Comparison of ENCODE assay signal across 11 cellular contexts in the genomic region with DNA sequence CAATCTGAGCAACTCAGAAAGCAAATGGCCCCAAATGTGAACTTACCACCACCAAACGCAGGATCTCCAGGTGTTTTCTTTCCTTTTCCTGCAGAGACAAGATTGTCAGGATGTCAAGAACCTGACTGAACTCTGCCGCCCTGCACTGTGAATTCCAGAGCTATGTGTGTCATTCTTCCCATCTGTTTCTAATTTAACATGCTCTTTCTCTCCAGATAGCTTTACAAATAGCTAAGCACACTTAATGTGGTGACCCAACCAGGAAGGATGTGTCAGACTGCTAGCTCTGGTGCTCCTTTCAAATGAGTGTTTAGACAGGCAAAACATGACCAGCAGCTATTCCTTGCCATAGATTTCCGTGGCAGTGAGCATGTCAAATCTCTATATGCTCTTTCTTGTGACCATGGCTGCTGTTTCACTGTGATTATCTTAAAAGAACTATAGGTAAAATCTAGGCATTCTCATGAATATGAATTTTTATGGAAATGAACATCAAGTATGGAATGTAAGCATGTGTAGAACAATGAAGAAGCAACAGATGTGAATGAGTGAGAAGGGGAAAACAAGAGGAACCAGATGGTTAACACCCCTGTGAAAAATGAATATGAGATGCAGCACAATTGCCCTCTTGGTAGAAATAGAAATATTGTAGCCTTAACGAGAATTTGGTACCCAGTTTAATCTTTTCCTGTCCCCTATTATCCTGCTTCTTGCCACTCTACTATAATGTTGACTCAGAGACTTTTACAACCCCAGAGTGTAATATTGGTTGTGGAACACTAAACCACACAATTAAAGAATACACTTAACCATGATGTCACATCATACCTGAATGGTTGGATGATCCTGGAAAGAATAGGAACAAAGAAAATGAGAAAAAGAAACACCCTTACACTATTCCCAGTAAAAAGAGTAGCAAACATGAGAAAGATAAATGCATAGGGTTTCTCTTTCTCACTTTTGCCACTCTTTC.
DNase-seq lines count a peak whose midpoint lies in the region; ATAC-seq and TF ChIP-seq lines count a peak whose summit lies in the region.
"Had no signal": no experiment of that assay in that cellular context is flagged by ENCODE, and none has a peak within 500 bp of the region (broad histone marks: within the 10 kb centered on the region; RNA-seq: fewer than 3 reads in every experiment).

No MANE protein-coding gene starts in this region.

- no peaks in the 10 kb centered on the region for H3K9me3 ChIP-seq in neural cell (ENCODE audit: low read length)
- H3K9me3 ChIP-seq: pancreas had no signal

- H3K4me3 ChIP-seq in neural cell (ENCODE audit: low read length): peak overlapping the region; percentile 0
- H3K4me3 ChIP-seq: pancreas had no signal

- H3K4me1 Mint-ChIP-seq in activated T-helper 1 cell treated with anti-CD3 and anti-CD28 coated beads, Interleukin-12 subunit alpha, Interleukin-12 subunit beta, Interleukin-2, Interleukin-4 antibody, amounts not matched to agents 30 ng/mL and 10 ng/mL and 1 ng/mL, durations not matched to agents 14 hours and 24 hours and 36 hours (ENCODE audit: low read depth): no peaks in the 10 kb centered on the region
- H3K4me1 Mint-ChIP-seq: T-helper 17 cell had no signal

- H3K9me3 Mint-ChIP-seq in activated T-helper 1 cell treated with anti-CD3 and anti-CD28 coated beads, Interleukin-12 subunit alpha, Interleukin-12 subunit beta, Interleukin-2, Interleukin-4 antibody, amounts not matched to agents 30 ng/mL and 10 ng/mL and 1 ng/mL, durations not matched to agents 14 hours and 24 hours and 36 hours: no peaks in the 10 kb centered on the region

- no peaks in the 10 kb centered on the region for H3F3A ChIP-seq in neural cell (ENCODE audit: insufficient read depth, low read length, poor library complexity, severe bottlenecking)

- no peak overlapping the region for H3K4me2 ChIP-seq in neural cell (ENCODE audit: low read length)

- no peaks in the 10 kb centered on the region for H3K79me2 ChIP-seq in neural cell (replicated peaks; ENCODE audit: insufficient read depth, low read length)

- no peaks in the 10 kb centered on the region for H3K36me3 ChIP-seq in neural cell (ENCODE audit: insufficient read depth, low read length)
- H3K36me3 ChIP-seq: pancreas had no signal

- no peak overlapping the region for H3K4me3 Mint-ChIP-seq in activated T-helper 1 cell treated with anti-CD3 and anti-CD28 coated beads, Interleukin-12 subunit alpha, Interleukin-12 subunit beta, Interleukin-2, Interleukin-4 antibody, amounts not matched to agents 30 ng/mL and 10 ng/mL and 1 ng/mL, durations not matched to agents 14 hours and 24 hours and 36 hours
- H3K4me3 Mint-ChIP-seq: T-helper 17 cell had no signal

- H3K36me3 Mint-ChIP-seq in activated T-helper 1 cell treated with anti-CD3 and anti-CD28 coated beads, Interleukin-12 subunit alpha, Interleukin-12 subunit beta, Interleukin-2, Interleukin-4 antibody, amounts not matched to agents 30 ng/mL and 10 ng/mL and 1 ng/mL, durations not matched to agents 14 hours and 24 hours and 36 hours (ENCODE audit: low read depth): no peaks in the 10 kb centered on the region

- no peak for TF ChIP-seq EP300 in neural cell (conservative IDR thresholded peaks at IDR 0.05; ENCODE audit: poor library complexity, severe bottlenecking)

- no peaks in the 10 kb centered on the region for H3K27me3 Mint-ChIP-seq in activated T-helper 1 cell treated with anti-CD3 and anti-CD28 coated beads, Interleukin-12 subunit alpha, Interleukin-12 subunit beta, Interleukin-2, Interleukin-4 antibody, amounts not matched to agents 30 ng/mL and 10 ng/mL and 1 ng/mL, durations not matched to agents 14 hours and 24 hours and 36 hours (ENCODE audit: insufficient read depth)

- H2AFZ ChIP-seq in neural cell (ENCODE audit: low read depth, low read length): no peak overlapping the region

- no peak overlapping the region for H3K9ac ChIP-seq in neural cell (ENCODE audit: low read length)

- TF ChIP-seq CTCF in neural cell (IDR thresholded peaks at IDR 0.05; ENCODE audit: poor library complexity, severe bottlenecking): no peak

- intact Hi-C loops in activated T-helper 1 cell treated with anti-CD3 and anti-CD28 coated beads, Interleukin-12 subunit alpha, Interleukin-12 subunit beta, Interleukin-2, Interleukin-4 antibody, amounts not matched to agents 30 ng/mL and 10 ng/mL and 1 ng/mL, durations not matched to agents 14 hours and 24 hours and 36 hours (cut with micrococcal nuclease): no loop called here

- H3K27ac ChIP-seq in epithelial cell of prostate (peak overlapping the region; percentile 62), neural cell (ENCODE audit: low read length) (no peak overlapping the region)
- H3K27ac ChIP-seq: pancreas had no signal

- H3K27ac Mint-ChIP-seq in activated T-helper 1 cell treated with anti-CD3 and anti-CD28 coated beads, Interleukin-12 subunit alpha, Interleukin-12 subunit beta, Interleukin-2, Interleukin-4 antibody, amounts not matched to agents 30 ng/mL and 10 ng/mL and 1 ng/mL, durations not matched to agents 14 hours and 24 hours and 36 hours: no peak overlapping the region
- H3K27ac Mint-ChIP-seq: T-helper 17 cell had no signal

- no peaks in the 10 kb centered on the region for H4K20me1 ChIP-seq in neural cell (ENCODE audit: insufficient read depth)

- H3K9me2 ChIP-seq in neural cell (ENCODE audit: insufficient read depth, low read length): no peaks in the 10 kb centered on the region

- TF ChIP-seq RAD21 in neural cell (conservative IDR thresholded peaks at IDR 0.05): no peak

- no peaks in the 10 kb centered on the region for H3K27me3 ChIP-seq in neural cell (ENCODE audit: insufficient read depth, low read depth, low read length)
- H3K27me3 ChIP-seq: pancreas had no signal

- ATAC-seq in HG02852 (IDR thresholded peaks at IDR 0.05; ENCODE audit: unreplicated experiment): no peak
- no peak for ATAC-seq in GM21619 (IDR thresholded peaks at IDR 0.05; ENCODE audit: unreplicated experiment)
- ATAC-seq: pancreas, T-helper 17 cell had no signal

- DNase-seq in EL (peak; percentile 94), RKO (ENCODE audit: low spot score) (peak; percentile 31), epithelial cell of prostate (ENCODE audit: low read depth, low spot score) (peak; percentile 62), 8988T (no peak)
- no peak for DNase-seq in activated T-helper 1 cell treated with anti-CD3 and anti-CD28 coated beads, Interleukin-12 subunit alpha, Interleukin-12 subunit beta, Interleukin-2, Interleukin-4 antibody, amounts not matched to agents 30 ng/mL and 10 ng/mL and 1 ng/mL, durations not matched to agents 14 hours and 24 hours and 36 hours (ENCODE audit: low spot score)
- DNase-seq: central memory CD4-positive, alpha-beta T cell; pancreas; T-helper 17 cell had no signal

TF ChIP-seq in neural cell, 6 proteins besides CTCF, POLR2A, EP300 and RAD21:
- TF ChIP-seq MXI1 (conservative IDR thresholded peaks at IDR 0.05; ENCODE audit: poor library complexity, severe bottlenecking) (no peak), SMC3 (conservative IDR thresholded peaks at IDR 0.05; ENCODE audit: poor library complexity) (no peak), EZH2 (IDR thresholded peaks at IDR 0.05; ENCODE audit: borderline replicate concordance, insufficient read depth, low read length, poor library complexity, severe bottlenecking) (no peak), POLR2AphosphoS5 (IDR thresholded peaks at IDR 0.05) (no peak), TAF1 (IDR thresholded peaks at IDR 0.05; ENCODE audit: low read depth) (no peak)
- TF ChIP-seq, protein P1, sequence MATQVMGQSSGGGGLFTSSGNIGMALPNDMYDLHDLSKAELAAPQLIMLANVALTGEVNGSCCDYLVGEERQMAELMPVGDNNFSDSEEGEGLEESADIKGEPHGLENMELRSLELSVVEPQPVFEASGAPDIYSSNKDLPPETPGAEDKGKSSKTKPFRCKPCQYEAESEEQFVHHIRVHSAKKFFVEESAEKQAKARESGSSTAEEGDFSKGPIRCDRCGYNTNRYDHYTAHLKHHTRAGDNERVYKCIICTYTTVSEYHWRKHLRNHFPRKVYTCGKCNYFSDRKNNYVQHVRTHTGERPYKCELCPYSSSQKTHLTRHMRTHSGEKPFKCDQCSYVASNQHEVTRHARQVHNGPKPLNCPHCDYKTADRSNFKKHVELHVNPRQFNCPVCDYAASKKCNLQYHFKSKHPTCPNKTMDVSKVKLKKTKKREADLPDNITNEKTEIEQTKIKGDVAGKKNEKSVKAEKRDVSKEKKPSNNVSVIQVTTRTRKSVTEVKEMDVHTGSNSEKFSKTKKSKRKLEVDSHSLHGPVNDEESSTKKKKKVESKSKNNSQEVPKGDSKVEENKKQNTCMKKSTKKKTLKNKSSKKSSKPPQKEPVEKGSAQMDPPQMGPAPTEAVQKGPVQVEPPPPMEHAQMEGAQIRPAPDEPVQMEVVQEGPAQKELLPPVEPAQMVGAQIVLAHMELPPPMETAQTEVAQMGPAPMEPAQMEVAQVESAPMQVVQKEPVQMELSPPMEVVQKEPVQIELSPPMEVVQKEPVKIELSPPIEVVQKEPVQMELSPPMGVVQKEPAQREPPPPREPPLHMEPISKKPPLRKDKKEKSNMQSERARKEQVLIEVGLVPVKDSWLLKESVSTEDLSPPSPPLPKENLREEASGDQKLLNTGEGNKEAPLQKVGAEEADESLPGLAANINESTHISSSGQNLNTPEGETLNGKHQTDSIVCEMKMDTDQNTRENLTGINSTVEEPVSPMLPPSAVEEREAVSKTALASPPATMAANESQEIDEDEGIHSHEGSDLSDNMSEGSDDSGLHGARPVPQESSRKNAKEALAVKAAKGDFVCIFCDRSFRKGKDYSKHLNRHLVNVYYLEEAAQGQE (IDR thresholded peaks at IDR 0.05; ENCODE audit: borderline replicate concordance): no peak
TF ChIP-seq in neural cell: peak in this region for 0.

Comparison
In these comparisons a context has a peak if more than half of its experiments do, and no peak if none do; other contexts are left out.
1. DNase-seq: peak in EL (single experiment), RKO (single experiment) and epithelial cell of prostate (single experiment); none in activated T-helper 1 cell treated with anti-CD3 and anti-CD28 coated beads, Interleukin-12 subunit alpha, Interleukin-12 subunit beta, Interleukin-2, Interleukin-4 antibody, amounts not matched to agents 30 ng/mL and 10 ng/mL and 1 ng/mL, durations not matched to agents 14 hours and 24 hours and 36 hours (single experiment) and 8988T (single experiment).